Comparison of ENCODE assay signal across 18 cellular contexts in genomic region chr2:227351639-227352038, GRCh38. TPM values are rescaled to one million over a fixed set of nuclear protein-coding genes. Genes with fewer than 3 reads are reported as not detected.
DNase-seq lines count a peak whose midpoint lies in the region; ATAC-seq and TF ChIP-seq lines count a peak whose summit lies in the region.
"Had no signal": no experiment of that assay in that cellular context is flagged by ENCODE, and none has a peak within 500 bp of the region (broad histone marks: within the 10 kb centered on the region; RNA-seq: fewer than 3 reads in every experiment).

No MANE protein-coding gene starts in this region.

- H3K4me3 ChIP-seq in heart left ventricle: no peak overlapping the region
- H3K4me3 ChIP-seq: coronary artery had no signal

- intact Hi-C loops in heart left ventricle (cut with DNase I): no loop called here

- H3K27ac ChIP-seq in heart left ventricle: no peak overlapping the region
- H3K27ac ChIP-seq: coronary artery, VCaP had no signal

- H3K4me3 Mint-ChIP-seq in activated T-cell treated with anti-CD3 and anti-CD28 coated beads, Interleukin-2, amount 50 U/mL, for 72 hours: peak overlapping the region; percentile 25 to 29
- H3K4me3 Mint-ChIP-seq in stimulated activated memory B cell treated with anti-CD40 and anti-IgM and Interleukin-4, amounts not matched to agents 10 μg/mL and 1 μg/mL and 100 μg/mL, for 72 hours: no peak overlapping the region
- H3K4me3 Mint-ChIP-seq in immature natural killer cell: no peak overlapping the region
- H3K4me3 Mint-ChIP-seq: IgD-negative memory B cell had no signal

- TF ChIP-seq CTCF in heart left ventricle (IDR thresholded peaks at IDR 0.05): no peak

- peaks cover 0 to 85% (median 51%) of the 10 kb centered on the region in 9 donors for H3K36me3 ChIP-seq in heart left ventricle

- H3K9me3 ChIP-seq in heart left ventricle: no peaks in the 10 kb centered on the region

- TF ChIP-seq POLR2A in heart left ventricle (IDR thresholded peaks at IDR 0.05): no peak

- peak overlapping the region; percentile 20 for H3K27ac Mint-ChIP-seq in activated T-cell treated with anti-CD3 and anti-CD28 coated beads, Interleukin-2, amount 50 U/mL, for 72 hours
- H3K27ac Mint-ChIP-seq in stimulated activated memory B cell treated with anti-CD40 and anti-IgM and Interleukin-4, amounts not matched to agents 10 μg/mL and 1 μg/mL and 100 μg/mL, for 72 hours: peak overlapping the region; percentile 14
- H3K27ac Mint-ChIP-seq in immature natural killer cell: peak overlapping the region in 1 of 6 donors; percentile 14
- H3K27ac Mint-ChIP-seq: IgD-negative memory B cell had no signal

- H3K27me3 Mint-ChIP-seq in activated T-cell treated with anti-CD3 and anti-CD28 coated beads, Interleukin-2, amount 50 U/mL, for 72 hours (ENCODE audit: low read depth): no peaks in the 10 kb centered on the region
- H3K27me3 Mint-ChIP-seq in stimulated activated memory B cell treated with anti-CD40 and anti-IgM and Interleukin-4, amounts not matched to agents 10 μg/mL and 1 μg/mL and 100 μg/mL, for 72 hours: no peaks in the 10 kb centered on the region
- no peaks in the 10 kb centered on the region for H3K27me3 Mint-ChIP-seq in immature natural killer cell (ENCODE audit: low read depth in 3 of 3)
- H3K27me3 Mint-ChIP-seq: IgD-negative memory B cell had no signal

- H3K9me3 Mint-ChIP-seq in activated T-cell treated with anti-CD3 and anti-CD28 coated beads, Interleukin-2, amount 50 U/mL, for 72 hours: no peaks in the 10 kb centered on the region
- no peaks in the 10 kb centered on the region for H3K9me3 Mint-ChIP-seq in stimulated activated memory B cell treated with anti-CD40 and anti-IgM and Interleukin-4, amounts not matched to agents 10 μg/mL and 1 μg/mL and 100 μg/mL, for 72 hours
- no peaks in the 10 kb centered on the region for H3K9me3 Mint-ChIP-seq in immature natural killer cell
- H3K9me3 Mint-ChIP-seq: IgD-negative memory B cell had no signal

- ATAC-seq in activated T-cell treated with anti-CD3 and anti-CD28 coated beads, Interleukin-2, amount 50 U/mL, for 72 hours (replicated peaks in 1 of 2): peak; percentile 53 to 60
- ATAC-seq in GM21529 (IDR thresholded peaks at IDR 0.05; ENCODE audit: unreplicated experiment): peak; percentile 87
- peak; percentile 65 for ATAC-seq in HG03354 (IDR thresholded peaks at IDR 0.05; ENCODE audit: poor library complexity, severe bottlenecking, unreplicated experiment)
- no peak for ATAC-seq in stimulated activated memory B cell treated with anti-CD40 and anti-IgM and Interleukin-4, amounts not matched to agents 10 μg/mL and 1 μg/mL and 100 μg/mL, for 72 hours
- no peak for ATAC-seq in heart left ventricle

- no peaks in the 10 kb centered on the region for H3K27me3 ChIP-seq in heart left ventricle

- H3K4me1 Mint-ChIP-seq in activated T-cell treated with anti-CD3 and anti-CD28 coated beads, Interleukin-2, amount 50 U/mL, for 72 hours (ENCODE audit: low read depth): peaks cover 17% of the 10 kb centered on the region
- peaks cover 6% of the 10 kb centered on the region for H3K4me1 Mint-ChIP-seq in stimulated activated memory B cell treated with anti-CD40 and anti-IgM and Interleukin-4, amounts not matched to agents 10 μg/mL and 1 μg/mL and 100 μg/mL, for 72 hours
- no peaks in the 10 kb centered on the region for H3K4me1 Mint-ChIP-seq in immature natural killer cell
- H3K4me1 Mint-ChIP-seq: IgD-negative memory B cell had no signal

- peaks cover 2% of the 10 kb centered on the region in 2 donors for H3K36me3 Mint-ChIP-seq in activated T-cell treated with anti-CD3 and anti-CD28 coated beads, Interleukin-2, amount 50 U/mL, for 72 hours (ENCODE audit: insufficient read depth in 2 of 2)
- H3K36me3 Mint-ChIP-seq in stimulated activated memory B cell treated with anti-CD40 and anti-IgM and Interleukin-4, amounts not matched to agents 10 μg/mL and 1 μg/mL and 100 μg/mL, for 72 hours: peaks cover 18% of the 10 kb centered on the region
- peaks cover 18 to 39% (median 27%) of the 10 kb centered on the region in 3 donors for H3K36me3 Mint-ChIP-seq in immature natural killer cell

- WGBS in heart left ventricle, 4 donors: 63 to 79% (median 72%) methylated on average over 4 of the region's 4 CpGs

- H3K4me1 ChIP-seq in heart left ventricle: no peaks in the 10 kb centered on the region

- peak in 1 of 2 donors; percentile 6 for DNase-seq in activated T-cell treated with anti-CD3 and anti-CD28 coated beads, Interleukin-2, amount 50 U/mL, for 72 hours
- no peak for DNase-seq in activated T-cell treated with anti-CD3 and anti-CD28 coated beads, Interleukin-2, amount 50 U/mL, for 1 hour
- DNase-seq in NCI-H146 (lab: John Stamatoyannopoulos, UW) (no peak), heart left ventricle (no peak), immature natural killer cell (no peak)
- DNase-seq: H7; stimulated activated CD4-positive, alpha-beta T cell treated with anti-CD3 and anti-CD28 coated beads, Interleukin-4, amount 100 ng/mL, for 24 hours had no signal

RNA-seq across cellular contexts. Expression of gene MFF, which starts 26.6 kb away (rescaled TPM):
- total RNA-seq in activated T-cell treated with anti-CD3 and anti-CD28 coated beads, Interleukin-2, amount 50 U/mL, for 72 hours: 10 to 100 TPM; 80.6 to 88.7 TPM
- total RNA-seq in heart left ventricle: 100 to 1,000 TPM in 2 of 9 donors, 10 to 100 TPM in 7; 62.7 to 117 (median 79.7) TPM
- polyA plus RNA-seq in heart left ventricle (10 to 100 TPM; 60.1 to 86.5 TPM), immature natural killer cell (100 to 1,000 TPM; 122 to 159 (median 148) TPM)

RNA-seq across cellular contexts. Expression of gene TM4SF20, which starts 27.5 kb away (rescaled TPM):
- total RNA-seq in activated T-cell treated with anti-CD3 and anti-CD28 coated beads, Interleukin-2, amount 50 U/mL, for 72 hours: not detected
- not detected for total RNA-seq in heart left ventricle
- polyA plus RNA-seq in heart left ventricle (not detected), immature natural killer cell (not detected)
- total RNA-seq: G401, H7, osteocyte, RPMI7951 had no signal
- polyA plus RNA-seq: IgD-negative memory B cell had no signal

RNA-seq across cellular contexts. Expression of gene SCYGR1, which starts 36.1 kb away (rescaled TPM):
- not detected for total RNA-seq in activated T-cell treated with anti-CD3 and anti-CD28 coated beads, Interleukin-2, amount 50 U/mL, for 72 hours
- total RNA-seq in heart left ventricle: not detected
- polyA plus RNA-seq in heart left ventricle (not detected), immature natural killer cell (not detected)
- total RNA-seq: fibroblast of villous mesenchyme, G401, H7, osteocyte, RPMI7951 had no signal
- polyA plus RNA-seq: IgD-negative memory B cell, thymus had no signal

Comparison
In these comparisons a context has a peak if more than half of its experiments do, and no peak if none do; other contexts are left out.
1. ATAC-seq: peak in activated T-cell treated with anti-CD3 and anti-CD28 coated beads, Interleukin-2, amount 50 U/mL, for 72 hours (2 of 2), GM21529 (single experiment) and HG03354 (single experiment); none in stimulated activated memory B cell treated with anti-CD40 and anti-IgM and Interleukin-4, amounts not matched to agents 10 μg/mL and 1 μg/mL and 100 μg/mL, for 72 hours (single experiment) and heart left ventricle (0 of 4).
2. H3K4me3 Mint-ChIP-seq: peak in activated T-cell treated with anti-CD3 and anti-CD28 coated beads, Interleukin-2, amount 50 U/mL, for 72 hours (2 of 2); none in stimulated activated memory B cell treated with anti-CD40 and anti-IgM and Interleukin-4, amounts not matched to agents 10 μg/mL and 1 μg/mL and 100 μg/mL, for 72 hours (single experiment) and immature natural killer cell (0 of 5).